ENCODE assay signal across 1 cellular context in the genomic region with DNA sequence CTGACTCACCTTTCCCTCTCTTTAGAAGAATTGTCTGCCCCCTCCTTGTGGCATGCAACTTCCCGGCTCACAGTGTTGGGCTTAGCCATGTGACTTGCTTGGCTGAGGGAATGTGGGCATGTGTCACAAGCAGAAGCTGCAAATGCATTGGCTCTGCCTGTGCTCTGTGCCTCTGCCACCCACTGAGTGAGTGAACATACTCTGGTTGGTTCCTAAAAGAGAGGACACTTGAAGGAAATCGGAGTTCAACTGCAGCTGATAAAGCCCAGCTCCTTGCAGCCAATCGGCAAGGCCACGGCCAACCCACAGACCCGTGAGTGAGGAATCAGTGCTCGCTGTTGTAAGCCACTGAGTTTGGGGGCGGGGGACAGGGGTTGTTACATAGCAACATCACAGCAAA.
TF ChIP-seq lines count a peak whose summit lies in the region.

No MANE protein-coding gene starts in this region.

TF ChIP-seq in K562, 482 proteins besides CTCF, POLR2A, EP300 and RAD21:
- TF ChIP-seq MNT (conservative IDR thresholded peaks at IDR 0.05) (no peak), ZNF511 (CRISPR knock-in tag; IDR thresholded peaks at IDR 0.05) (no peak), BMI1 (IDR thresholded peaks at IDR 0.05; ENCODE audit: low read length) (no peak), PRDM10 (IDR thresholded peaks at IDR 0.05; ENCODE audit: partially characterized antibody) (no peak), FOXO4 (CRISPR knock-in tag; IDR thresholded peaks at IDR 0.05) (no peak), C11orf30 (IDR thresholded peaks at IDR 0.05; ENCODE audit: low read depth) (no peak), HEY1 (CRISPR knock-in tag; IDR thresholded peaks at IDR 0.05; ENCODE audit: borderline replicate concordance) (no peak), TEAD4 (IDR thresholded peaks at IDR 0.05; ENCODE audit: low read length) (no peak), TEAD4 (CRISPR knock-in tag; IDR thresholded peaks at IDR 0.05; ENCODE audit: borderline replicate concordance) (no peak), RCOR1 (IDR thresholded peaks at IDR 0.05; ENCODE audit: borderline replicate concordance in 1 of 2, low read depth in 2 of 2, low read length in 2 of 2) (peak; percentile 25 to 72; a peak in 2 of 4 replicates), KDM1A (IDR thresholded peaks at IDR 0.05) (peak; percentile 70 to 79), BHLHE40 (IDR thresholded peaks at IDR 0.05; ENCODE audit: low read length) (peak; percentile 67; the same call in 1 of the 2 replicates)
- TF ChIP-seq, protein P1, sequence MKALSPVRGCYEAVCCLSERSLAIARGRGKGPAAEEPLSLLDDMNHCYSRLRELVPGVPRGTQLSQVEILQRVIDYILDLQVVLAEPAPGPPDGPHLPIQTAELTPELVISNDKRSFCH (CRISPR knock-in tag; IDR thresholded peaks at IDR 0.05), result no peak
- TF ChIP-seq, protein P1 (tag; IDR thresholded peaks at IDR 0.05), result no peak
